9 cellular contexts compared by ENCODE assay signal in the genomic region with DNA sequence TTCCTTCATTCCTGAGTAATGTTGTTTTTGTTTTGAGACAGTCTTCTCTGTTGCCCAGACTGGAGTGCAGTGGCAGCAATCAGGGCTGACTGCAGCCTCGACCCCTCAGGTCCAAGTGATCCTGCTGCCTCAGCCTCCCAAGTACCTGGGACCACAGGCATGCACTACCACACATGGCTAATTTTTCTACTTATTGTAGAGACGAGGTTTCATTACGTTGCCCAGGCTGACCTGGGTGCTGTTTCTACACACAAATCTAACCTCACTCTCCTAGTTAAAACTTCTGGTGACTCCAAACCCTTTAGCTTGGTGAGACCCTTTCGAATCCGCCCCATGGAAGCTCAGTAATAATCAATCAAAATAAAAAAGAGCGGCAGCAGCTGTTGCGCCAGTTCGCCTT. TPM values are rescaled to one million over a fixed set of nuclear protein-coding genes. Genes with fewer than 3 reads are reported as not detected.
DNase-seq lines count a peak whose midpoint lies in the region; ATAC-seq and TF ChIP-seq lines count a peak whose summit lies in the region.
"Had no signal": no experiment of that assay in that cellular context is flagged by ENCODE, and none has a peak within 500 bp of the region (broad histone marks: within the 10 kb centered on the region; RNA-seq: fewer than 3 reads in every experiment).

No MANE protein-coding gene starts in this region.

- WGBS in upper lobe of left lung, 2 donors, result 81 to 91% methylated on average over 8 of the region's 8 CpGs
- 91% methylated on average over 8 of the region's 8 CpGs for WGBS in gastroesophageal sphincter (ENCODE audit: low coverage in 1 of 2), 2 donors

- no peaks in the 10 kb centered on the region for H3K9me3 ChIP-seq in left ventricle myocardium inferior (replicated peaks)
- no peaks in the 10 kb centered on the region for H3K9me3 ChIP-seq in ascending aorta
- H3K9me3 ChIP-seq in upper lobe of left lung, result no peaks in the 10 kb centered on the region
- no peaks in the 10 kb centered on the region for H3K9me3 ChIP-seq in gastroesophageal sphincter

- H3K36me3 Mint-ChIP-seq in memory B cell, result peaks cover 13% of the 10 kb centered on the region

- H3K27ac ChIP-seq in left ventricle myocardium inferior (replicated peaks), result peak overlapping the region; percentile 95
- peak overlapping the region; percentile 97 to 99 for H3K27ac ChIP-seq in ascending aorta
- H3K27ac ChIP-seq in upper lobe of left lung, result peak overlapping the region; percentile 94 to 97 (median 94)
- peak overlapping the region in 2 of 4 donors; percentile 95 to 99 for H3K27ac ChIP-seq in gastroesophageal sphincter

- TF ChIP-seq POLR2A in upper lobe of left lung (IDR thresholded peaks at IDR 0.05) (no peak), gastroesophageal sphincter (IDR thresholded peaks at IDR 0.05) (no peak)

- TF ChIP-seq CTCF in left ventricle myocardium inferior (IDR thresholded peaks at IDR 0.05; ENCODE audit: borderline replicate concordance) (no peak), ascending aorta (IDR thresholded peaks at IDR 0.05) (no peak), upper lobe of left lung (IDR thresholded peaks at IDR 0.05) (no peak), gastroesophageal sphincter (IDR thresholded peaks at IDR 0.05) (no peak)

- intact Hi-C loops in left ventricle myocardium inferior (cut with micrococcal nuclease) (no loop called here), Right ventricle myocardium superior (cut with DNase I) (loop anchor here (5.0 kb wide), 1 partner anchor 64 kb away; no protein-coding TSS in a partner anchor), ascending aorta (cut with DNase I) (loop anchor here (2.0 to 10.0 kb wide), 5 partner anchors 96 to 373 kb away; a partner anchor contains a TSS), sciatic nerve (cut with DNase I) (no loop called here)

- DNase-seq in left ventricle myocardium inferior (no peak), Right ventricle myocardium superior (no peak), ascending aorta (ENCODE audit: low spot score in 2 of 2) (no peak), memory B cell (ENCODE audit: low spot score in 2 of 2) (no peak), upper lobe of left lung (no peak), sciatic nerve (ENCODE audit: low spot score) (no peak)
- DNase-seq: NCI-H1694 treated with DMSO at 0.1 percent for 48 hours had no signal

- H3K4me1 Mint-ChIP-seq in memory B cell, result peaks cover 30% of the 10 kb centered on the region

- H3K4me3 Mint-ChIP-seq in memory B cell, result peak overlapping the region; percentile 83

- peak overlapping the region; percentile 97 for H3K27ac Mint-ChIP-seq in memory B cell

- H3K27me3 ChIP-seq in left ventricle myocardium inferior (ENCODE audit: low read depth) (no peaks in the 10 kb centered on the region), ascending aorta (no peaks in the 10 kb centered on the region), upper lobe of left lung (no peaks in the 10 kb centered on the region), gastroesophageal sphincter (no peaks in the 10 kb centered on the region)

- ATAC-seq in Right ventricle myocardium superior (ENCODE audit: poor library complexity) (no peak), memory B cell (ENCODE audit: low read depth) (no peak), upper lobe of left lung (ENCODE audit: low FRiP score in 2 of 2) (no peak), GM21526 (IDR thresholded peaks at IDR 0.05; ENCODE audit: low FRiP score, unreplicated experiment) (no peak), gastroesophageal sphincter (no peak), sciatic nerve (no peak)

- no peaks in the 10 kb centered on the region for H3K27me3 Mint-ChIP-seq in memory B cell

- TF ChIP-seq EP300 in upper lobe of left lung (IDR thresholded peaks at IDR 0.05) (no peak), gastroesophageal sphincter (IDR thresholded peaks at IDR 0.05) (no peak)

- H3K4me3 ChIP-seq in left ventricle myocardium inferior (peak overlapping the region; percentile 86), ascending aorta (peak overlapping the region in 1 of 2 donors; percentile 85), upper lobe of left lung (peak overlapping the region in 3 of 4 donors; percentile 84 to 99 (median 99)), gastroesophageal sphincter (peak overlapping the region in 1 of 2 donors; percentile 76)

- H3K9me3 Mint-ChIP-seq in memory B cell, result peaks cover 7% of the 10 kb centered on the region

- H3K36me3 ChIP-seq in left ventricle myocardium inferior (peaks cover 13% of the 10 kb centered on the region), ascending aorta (no peaks in the 10 kb centered on the region), upper lobe of left lung (peaks cover 0 to 7% (median 2%) of the 10 kb centered on the region in 4 donors), gastroesophageal sphincter (peaks cover 0 to 11% of the 10 kb centered on the region in 2 donors)

- H3K4me1 ChIP-seq in left ventricle myocardium inferior, result peaks cover 41% of the 10 kb centered on the region
- peaks cover 3 to 20% of the 10 kb centered on the region in 2 donors for H3K4me1 ChIP-seq in ascending aorta
- H3K4me1 ChIP-seq in upper lobe of left lung, result peaks cover 23 to 43% (median 30%) of the 10 kb centered on the region in 4 donors
- H3K4me1 ChIP-seq in gastroesophageal sphincter, result peaks cover 0 to 51% (median 12%) of the 10 kb centered on the region in 3 donors

RNA-seq across cellular contexts. Expression of a gene that starts 1.3 kb away (rescaled TPM):
- total RNA-seq in left ventricle myocardium inferior (35.0 TPM), Right ventricle myocardium superior (42.4 TPM), ascending aorta (2.2 TPM), upper lobe of left lung (10 to 100 TPM; 14.8 to 41.9 (median 21.2) TPM), gastroesophageal sphincter (10 to 100 TPM in 1 of 4 donors, 1 to 10 TPM in 3; 6.4 to 11.4 (median 6.7) TPM), sciatic nerve (17.7 TPM)

RNA-seq across cellular contexts. Expression of a gene that starts 1.5 kb away (rescaled TPM):
- total RNA-seq in left ventricle myocardium inferior (49.3 TPM), Right ventricle myocardium superior (46.5 TPM), ascending aorta (21.6 TPM), upper lobe of left lung (100 to 1,000 TPM in 2 of 6 donors, 10 to 100 TPM in 4; 32.5 to 149 (median 72.2) TPM), gastroesophageal sphincter (100 to 1,000 TPM in 1 of 4 donors, 10 to 100 TPM in 3; 37.1 to 147 (median 38.1) TPM), sciatic nerve (51.4 TPM)

Comparison
In these comparisons a context has a peak if more than half of its experiments do, and no peak if none do; other contexts are left out.
1. intact Hi-C loops: an anchor here in Right ventricle myocardium superior (5.0 kb wide) and ascending aorta (2.0 to 10.0 kb wide); none called in left ventricle myocardium inferior and sciatic nerve.